In the genomic region with DNA sequence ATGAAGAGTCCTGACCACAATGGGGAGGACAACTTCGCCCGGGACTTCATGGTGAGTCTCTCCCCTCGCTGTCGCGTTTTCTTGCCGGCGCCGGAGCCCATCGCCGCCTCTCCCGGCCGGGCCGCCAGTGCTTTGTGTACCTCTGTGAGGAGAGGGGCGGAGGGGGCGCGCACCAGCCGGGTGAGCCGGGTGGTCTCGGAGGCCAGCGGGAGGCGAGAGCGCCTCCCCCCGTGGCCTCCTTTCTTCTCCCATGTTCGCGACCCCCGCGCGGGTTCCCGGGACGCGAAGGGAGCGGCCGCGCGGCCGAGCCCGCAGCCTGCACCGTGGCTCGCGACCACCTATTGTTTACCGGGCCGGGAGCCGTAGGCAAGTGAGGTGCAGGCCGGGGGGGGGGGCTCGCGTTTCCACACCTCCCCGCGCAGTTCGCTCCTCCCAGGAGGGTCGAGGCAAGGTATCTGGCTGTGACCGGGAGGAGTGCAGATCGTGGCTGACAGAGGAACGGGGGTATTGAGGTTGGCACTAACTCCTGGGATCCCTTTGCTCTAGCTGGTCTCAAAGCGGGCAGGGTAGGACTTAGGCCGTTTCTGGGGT, we compare ENCODE assay signal across 8 cellular contexts. TPM values are rescaled to one million over a fixed set of nuclear protein-coding genes. Genes with fewer than 3 reads are reported as not detected.
A peak's percentile ranks its signal among the peaks of the same experiment; 100 is the strongest.
DNase-seq lines count a peak whose midpoint lies in the region; ATAC-seq, FAIRE-seq and TF ChIP-seq lines count a peak whose summit lies in the region.

No MANE protein-coding gene starts in this region.

- H3K36me3 ChIP-seq in PC-9 (ENCODE audit: low read depth): peaks cover 16% of the 10 kb centered on the region
- no peaks in the 10 kb centered on the region for H3K36me3 ChIP-seq in pancreas
- no peaks in the 10 kb centered on the region for H3K36me3 ChIP-seq in aorta (ENCODE audit: control insufficient read depth in 1 of 2, insufficient read depth in 2 of 2, low read length in 1 of 2)

- H3K36me3 Mint-ChIP-seq in glutamatergic neuron (ENCODE audit: unreplicated experiment): no peaks in the 10 kb centered on the region

- H3K9me3 ChIP-seq in PC-9 (ENCODE audit: insufficient read depth, low read depth): no peaks in the 10 kb centered on the region
- no peaks in the 10 kb centered on the region for H3K9me3 ChIP-seq in pancreas
- H3K9me3 ChIP-seq in aorta (ENCODE audit: control insufficient read depth, low read length): no peaks in the 10 kb centered on the region

- peak; percentile 23 for DNase-seq in NCI-H1436 (lab: John Stamatoyannopoulos, UW)
- DNase-seq in NCI-H1436 treated with DMSO at 0.1 percent for 48 hours (lab: John Stamatoyannopoulos, UW): no peak
- peak in 1 of 2 experiments; percentile 42 for DNase-seq in PC-9
- DNase-seq in activated naive CD4-positive, alpha-beta T cell treated with anti-CD3 and anti-CD28 coated beads, Interleukin-2, amount 50 U/mL, for 16 hours: peak; percentile 50
- peak; percentile 60 for DNase-seq in glutamatergic neuron
- peak; percentile 36 to 82 (median 54) for DNase-seq in pancreas
- peak in 1 of 2 donors; percentile 65 for DNase-seq in aorta

- peak overlapping the region; percentile 95 for H3K4me2 ChIP-seq in PC-9

- H3K9me2 ChIP-seq in PC-9 (ENCODE audit: insufficient read depth): no peaks in the 10 kb centered on the region

- H3K27me3 ChIP-seq in PC-9 (ENCODE audit: insufficient read depth, low read depth) (no peaks in the 10 kb centered on the region), pancreas (no peaks in the 10 kb centered on the region), aorta (ENCODE audit: control insufficient read depth in 1 of 2, insufficient read depth in 2 of 2, low read length in 1 of 2) (no peaks in the 10 kb centered on the region)

- peak overlapping the region; percentile 83 for H3K4me3 ChIP-seq in PC-9
- H3K4me3 ChIP-seq in pancreas: peak overlapping the region; percentile 64 to 93 (median 92)
- H3K4me3 ChIP-seq in aorta (ENCODE audit: low read length in 2 of 2): peak overlapping the region; percentile 73 to 98

- POLR2A ChIA-PET in PC-9 (lab: Charles Lee; ENCODE audit: unreplicated experiment): interaction anchor here (0.5 to 0.7 kb wide), 6 partner anchors 10 to 278 kb away, joined by 3 to 8 read pairs (median 4); no protein-coding TSS in a partner anchor

- H3F3A ChIP-seq in PC-9 (ENCODE audit: insufficient read depth, low read depth): peaks cover 50% of the 10 kb centered on the region

- H3K4me1 ChIP-seq in PC-9 (replicated peaks; ENCODE audit: insufficient read depth): peaks cover 32% of the 10 kb centered on the region
- peaks cover 4 to 25% (median 4%) of the 10 kb centered on the region in 3 donors for H3K4me1 ChIP-seq in pancreas
- H3K4me1 ChIP-seq in aorta (ENCODE audit: control insufficient read depth in 1 of 2, insufficient read depth in 2 of 2, low read length in 2 of 2): peaks cover 0 to 2% of the 10 kb centered on the region in 2 donors

- peak overlapping the region; percentile 99 for H3K27ac Mint-ChIP-seq in glutamatergic neuron (ENCODE audit: unreplicated experiment)

- peak overlapping the region; percentile 97 for H3K4me3 Mint-ChIP-seq in glutamatergic neuron (ENCODE audit: unreplicated experiment)

- H3K79me2 ChIP-seq in PC-9 (ENCODE audit: low read depth): peaks cover 69% of the 10 kb centered on the region

- H3K27ac ChIP-seq in PC-9: peak overlapping the region; percentile 96
- H3K27ac ChIP-seq in pancreas: peak overlapping the region; percentile 76 to 97 (median 86)
- H3K27ac ChIP-seq in aorta (ENCODE audit: low read depth in 1 of 2, low read length in 2 of 2): peak overlapping the region; percentile 47 to 81

- peak overlapping the region; percentile 13; the same call in 1 of the 2 replicates for H2AFZ ChIP-seq in PC-9

- intact Hi-C loops in PC-9 (cut with micrococcal nuclease; ENCODE audit: unreplicated experiment): loop anchor here (1.0 to 5.0 kb wide), 3 partner anchors 55 to 110 kb away; no protein-coding TSS in a partner anchor
- intact Hi-C loops in pancreas (cut with DNase I): no loop called here
- intact Hi-C loops in aorta (cut with DNase I): no loop called here

- CTCF ChIA-PET in PC-9 (lab: Charles Lee): no interaction called here

- 0 to 1% methylated on average over 42 to 54 of the region's 55 CpGs for WGBS in pancreas, 2 donors
- WGBS in aorta, 2 donors: 0% methylated on average over 41 to 55 of the region's 55 CpGs

- BruUV-seq in PC-9 (replicated peaks; lab: Mats Ljungman, UMichigan): no TSS peak

- peaks cover 12% of the 10 kb centered on the region for H3K27me3 Mint-ChIP-seq in glutamatergic neuron (ENCODE audit: unreplicated experiment)

- H4K20me1 ChIP-seq in PC-9 (ENCODE audit: insufficient read depth): peaks cover 16% of the 10 kb centered on the region; the same call in 1 of the 2 replicates

- peak; percentile 19 for ATAC-seq in HG03342 (IDR thresholded peaks at IDR 0.05; ENCODE audit: unreplicated experiment)
- ATAC-seq in pancreas: peak; percentile 16 to 30 (median 22)
- peak; percentile 19 for ATAC-seq in aorta (ENCODE audit: low FRiP score)

- H3K4me1 Mint-ChIP-seq in glutamatergic neuron (ENCODE audit: low read depth, unreplicated experiment): peaks cover 21% of the 10 kb centered on the region

- FAIRE-seq in pancreas (lab: Jason Lieb, UNC): no peak

- H3K9me3 Mint-ChIP-seq in glutamatergic neuron (ENCODE audit: unreplicated experiment): peaks cover 16% of the 10 kb centered on the region

- TF ChIP-seq CTCF in PC-9 (conservative IDR thresholded peaks at IDR 0.05): no peak
- TF ChIP-seq CTCF in glutamatergic neuron (IDR thresholded peaks at IDR 0.05; ENCODE audit: partially characterized antibody, unreplicated experiment): no peak
- TF ChIP-seq CTCF in pancreas (IDR thresholded peaks at IDR 0.05): no peak

RNA-seq across cellular contexts. Expression of a gene that starts 0.6 kb away (rescaled TPM):
- total RNA-seq in PC-9 (2021) (91.1 and 118 TPM in 2 replicates), glutamatergic neuron (ENCODE audit: unreplicated experiment) (106 TPM), pancreas (10 to 100 TPM; 12.0 to 42.9 (median 18.8) TPM), aorta (100 to 1,000 TPM in 1 of 2 donors, 10 to 100 TPM in 1; 96.5 to 128 TPM)
- polyA plus RNA-seq in pancreas (10 to 100 TPM; 23.0 to 24.3 TPM), aorta (10 to 100 TPM; 54.0 to 60.5 TPM)
